ENCODE assay signal across 8 cellular contexts in the genomic region with DNA sequence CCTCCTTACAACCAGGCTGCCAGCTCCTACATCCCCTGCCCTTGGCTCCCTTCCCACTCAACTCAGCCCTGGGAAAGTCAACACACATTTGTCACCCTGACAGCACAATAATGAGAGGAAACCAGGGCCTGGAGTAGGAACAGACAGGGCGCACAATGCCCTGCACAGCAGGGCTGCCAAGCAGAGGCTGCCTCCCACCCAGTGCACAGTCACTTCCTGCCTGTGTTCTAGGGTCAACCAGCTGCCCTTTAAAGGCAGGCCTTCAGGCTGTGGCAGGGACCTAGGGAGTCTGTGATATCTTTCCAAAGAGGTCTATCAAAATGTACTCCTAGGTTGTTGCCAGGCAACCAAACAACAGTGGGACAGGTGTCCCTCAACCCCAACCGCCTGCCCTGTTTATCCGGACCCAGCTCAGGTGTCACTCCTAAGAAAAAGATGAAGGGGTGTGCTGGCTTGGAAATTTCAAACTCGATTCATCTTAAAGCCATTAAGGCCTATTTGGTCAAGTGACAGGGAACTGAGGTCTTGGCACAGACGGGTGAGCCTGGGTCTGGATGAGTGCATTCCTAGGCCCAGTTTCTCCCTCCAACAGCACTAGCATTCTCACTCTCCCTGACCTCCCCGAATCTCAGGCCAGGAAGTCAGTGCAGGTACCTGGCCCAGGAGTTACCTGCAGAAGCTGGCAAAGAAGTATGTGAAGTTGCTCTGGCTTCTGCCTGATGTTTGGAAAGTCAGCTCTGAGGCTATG.
A peak's percentile ranks its signal among the peaks of the same experiment; 100 is the strongest.
DNase-seq lines count a peak whose midpoint lies in the region; ATAC-seq and TF ChIP-seq lines count a peak whose summit lies in the region.

No MANE protein-coding gene starts in this region.

- peaks cover 80% of the 10 kb centered on the region for H3K36me3 ChIP-seq in DND-41 (ENCODE audit: insufficient read depth, low read length)

- peaks cover 61% of the 10 kb centered on the region for H3K4me1 Mint-ChIP-seq in neural crest cell

- H3K9me3 Mint-ChIP-seq in neural crest cell, result no peaks in the 10 kb centered on the region

- no peak overlapping the region for H3K4me3 ChIP-seq in DND-41 (ENCODE audit: low read depth in 1 of 2, low read length in 2 of 2)

- H3K4me3 Mint-ChIP-seq in neural crest cell, result peak overlapping the region; percentile 15

- no peak overlapping the region for H2AFZ ChIP-seq in DND-41 (ENCODE audit: low read depth, low read length)

- peaks cover 2% of the 10 kb centered on the region; the same call in 1 of the 2 replicates for H4K20me1 ChIP-seq in DND-41 (ENCODE audit: insufficient read depth, low read length)

- no peaks in the 10 kb centered on the region for H3K9me3 ChIP-seq in DND-41 (ENCODE audit: insufficient read depth, low read length, severe bottlenecking)

- DNase-seq in DND-41 (peak; percentile 15), NCI-H2107 (lab: John Stamatoyannopoulos, UW) (peak; percentile 63), dermis blood vessel endothelial cell (peak; percentile 99), neural crest cell (ENCODE audit: low read depth, low spot score) (no peak), superior temporal gyrus (ENCODE audit: extremely low spot score) (no peak), GM19238 (ENCODE audit: insufficient read length, low spot score) (no peak), NCI-H524 (lab: John Stamatoyannopoulos, UW) (no peak)
- no peak for DNase-seq in activated CD4-positive, alpha-beta T cell treated with anti-CD3 and anti-CD28 coated beads, Interleukin-2, amount 50 U/mL, for 4 hours

- peak overlapping the region; percentile 62 for H3K27ac Mint-ChIP-seq in neural crest cell (ENCODE audit: unreplicated experiment)

- H3K27ac ChIP-seq in DND-41 (ENCODE audit: low read length), result peak overlapping the region; percentile 40

- H3K27me3 Mint-ChIP-seq in neural crest cell (ENCODE audit: low read depth), result no peaks in the 10 kb centered on the region

- no peak for TF ChIP-seq CTCF in DND-41 (IDR thresholded peaks at IDR 0.05; ENCODE audit: borderline replicate concordance, extremely low read depth, low read length, poor library complexity, severe bottlenecking)
- no peak for TF ChIP-seq CTCF in neural crest cell (conservative IDR thresholded peaks at IDR 0.05)

- no peaks in the 10 kb centered on the region for H3K36me3 Mint-ChIP-seq in neural crest cell (ENCODE audit: low read depth)

- H3K27me3 ChIP-seq in DND-41 (ENCODE audit: insufficient read depth, low read length, poor library complexity), result no peaks in the 10 kb centered on the region

- no peak overlapping the region for H3K9ac ChIP-seq in DND-41 (ENCODE audit: low read depth, low read length)

- H3K79me2 ChIP-seq in DND-41 (ENCODE audit: insufficient read depth, low read length), result peaks cover 9% of the 10 kb centered on the region

- peak; percentile 77 for ATAC-seq in DND-41 (ENCODE audit: insufficient read depth, low read depth)

- no peak overlapping the region for H3K4me2 ChIP-seq in DND-41 (ENCODE audit: insufficient read depth, low read length)

- peaks cover 6% of the 10 kb centered on the region for H3K4me1 ChIP-seq in DND-41 (ENCODE audit: insufficient read depth, low read length)

Comparison
In these comparisons a context has a peak if more than half of its experiments do, and no peak if none do; other contexts are left out.
1. DNase-seq: peak in DND-41 (single experiment), NCI-H2107 (single experiment) and dermis blood vessel endothelial cell (single experiment); none in neural crest cell (single experiment), superior temporal gyrus (single experiment), GM19238 (single experiment), activated CD4-positive, alpha-beta T cell treated with anti-CD3 and anti-CD28 coated beads, Interleukin-2, amount 50 U/mL, for 4 hours (0 of 2) and NCI-H524 (0 of 2).